Comparison of ENCODE assay signal across 20 cellular contexts in the genomic region with DNA sequence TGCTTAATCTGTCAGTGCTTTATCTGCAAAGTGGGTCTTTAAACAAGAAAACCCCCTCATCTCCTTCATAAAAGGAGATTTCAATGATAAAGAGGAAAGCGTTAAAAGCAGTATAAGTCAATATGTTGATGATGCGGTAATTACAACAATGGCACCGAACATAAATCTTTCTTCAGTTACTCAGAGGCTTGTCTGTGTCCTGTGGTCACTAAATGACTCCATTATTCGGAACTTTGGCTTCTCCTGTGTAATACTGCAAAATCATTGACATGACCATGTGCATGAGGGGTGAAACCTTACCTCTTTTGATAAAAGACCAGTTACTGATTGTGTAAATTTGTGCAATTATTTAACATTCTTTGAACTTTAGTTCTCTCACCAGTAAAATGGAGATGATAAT. TPM values are rescaled to one million over a fixed set of nuclear protein-coding genes. Genes with fewer than 3 reads are reported as not detected.
DNase-seq lines count a peak whose midpoint lies in the region; ATAC-seq and TF ChIP-seq lines count a peak whose summit lies in the region.
"Had no signal": no experiment of that assay in that cellular context is flagged by ENCODE, and none has a peak within 500 bp of the region (broad histone marks: within the 10 kb centered on the region; RNA-seq: fewer than 3 reads in every experiment).

No MANE protein-coding gene starts in this region.

- peak overlapping the region in 2 of 3 donors; percentile 11 to 84 for H3K27ac Mint-ChIP-seq in CD4-positive, CD25-positive, alpha-beta regulatory T cell
- peak overlapping the region; percentile 53 for H3K27ac Mint-ChIP-seq in activated naive CD8-positive, alpha-beta T cell treated with anti-CD3 and anti-CD28 coated beads, Interleukin-2, amount 50 U/mL, for 24 hours
- peak overlapping the region; percentile 72 for H3K27ac Mint-ChIP-seq in neural progenitor cell

- H3K4me3 Mint-ChIP-seq in CD4-positive, CD25-positive, alpha-beta regulatory T cell, result peak overlapping the region in 1 of 4 donors; percentile 88
- H3K4me3 Mint-ChIP-seq in activated naive CD8-positive, alpha-beta T cell treated with anti-CD3 and anti-CD28 coated beads, Interleukin-2, amount 50 U/mL, for 24 hours, result no peak overlapping the region
- no peak overlapping the region for H3K4me3 Mint-ChIP-seq in neural progenitor cell

- H4K20me1 ChIP-seq in neural progenitor cell (ENCODE audit: low read depth), result peaks cover 14% of the 10 kb centered on the region

- no peak overlapping the region for H3K9ac ChIP-seq in neural progenitor cell

- in situ Hi-C loops in HAP-1 (cut with MboI; ENCODE audit: low sequenced_read_pairs), result no loop called here

- H3K4me1 ChIP-seq in CD4-positive, CD25-positive, alpha-beta regulatory T cell (ENCODE audit: control insufficient read depth, insufficient read depth, low read length, poor library complexity, severe bottlenecking), result peaks cover 95% of the 10 kb centered on the region
- H3K4me1 ChIP-seq in HAP-1 (peaks cover 16% of the 10 kb centered on the region), neural progenitor cell (peaks cover 21% of the 10 kb centered on the region)

- no peaks in the 10 kb centered on the region for H3K27me3 ChIP-seq in CD4-positive, CD25-positive, alpha-beta regulatory T cell (ENCODE audit: control insufficient read depth, insufficient read depth, low read length)
- H3K27me3 ChIP-seq in HAP-1 (ENCODE audit: low read depth) (peaks cover 37% of the 10 kb centered on the region), neural progenitor cell (peaks cover 87% of the 10 kb centered on the region)
- H3K27me3 ChIP-seq: brain microvascular endothelial cell, testis had no signal

- no peak overlapping the region for H2AFZ ChIP-seq in neural progenitor cell (replicated peaks)

- peaks cover 28% of the 10 kb centered on the region for H3F3A ChIP-seq in neural progenitor cell (ENCODE audit: low read depth)

- H3K36me3 Mint-ChIP-seq in CD4-positive, CD25-positive, alpha-beta regulatory T cell, result no peaks in the 10 kb centered on the region
- no peaks in the 10 kb centered on the region for H3K36me3 Mint-ChIP-seq in activated naive CD8-positive, alpha-beta T cell treated with anti-CD3 and anti-CD28 coated beads, Interleukin-2, amount 50 U/mL, for 24 hours (ENCODE audit: low read depth)
- H3K36me3 Mint-ChIP-seq in neural progenitor cell, result no peaks in the 10 kb centered on the region
- H3K36me3 Mint-ChIP-seq: activated naive CD4-positive, alpha-beta T cell treated with anti-CD3 and anti-CD28 coated beads, Interleukin-2, amount 50 U/mL, for 72 hours had no signal

- no peaks in the 10 kb centered on the region for H3K9me3 ChIP-seq in CD4-positive, CD25-positive, alpha-beta regulatory T cell (ENCODE audit: control insufficient read depth in 2 of 2, low read length in 2 of 2)
- H3K9me3 ChIP-seq in HAP-1 (no peaks in the 10 kb centered on the region), neural progenitor cell (ENCODE audit: low read depth) (no peaks in the 10 kb centered on the region)
- H3K9me3 ChIP-seq: testis had no signal

- peak overlapping the region; percentile 99 for H3K27ac ChIP-seq in CD4-positive, CD25-positive, alpha-beta regulatory T cell (ENCODE audit: insufficient read depth, low read length, poor library complexity, severe bottlenecking)
- H3K27ac ChIP-seq in neural progenitor cell, result no peak overlapping the region
- H3K27ac ChIP-seq: brain microvascular endothelial cell, foreskin keratinocyte, testis had no signal

- H3K4me2 ChIP-seq in neural progenitor cell, result no peak overlapping the region

- H3K36me3 ChIP-seq in CD4-positive, CD25-positive, alpha-beta regulatory T cell (ENCODE audit: control insufficient read depth, insufficient read depth, low read length), result no peaks in the 10 kb centered on the region
- H3K36me3 ChIP-seq in HAP-1 (replicated peaks) (no peaks in the 10 kb centered on the region), neural progenitor cell (no peaks in the 10 kb centered on the region)
- H3K36me3 ChIP-seq: brain microvascular endothelial cell had no signal

- no peak for ATAC-seq in CD4-positive, CD25-positive, alpha-beta regulatory T cell (ENCODE audit: low read depth in 2 of 2)
- ATAC-seq in activated naive CD8-positive, alpha-beta T cell treated with anti-CD3 and anti-CD28 coated beads, Interleukin-2, amount 50 U/mL, for 24 hours, result no peak
- no peak for ATAC-seq in HG03457 (IDR thresholded peaks at IDR 0.05; ENCODE audit: unreplicated experiment)
- ATAC-seq: activated naive CD4-positive, alpha-beta T cell treated with anti-CD3 and anti-CD28 coated beads, Interleukin-2, amount 50 U/mL, for 72 hours; foreskin keratinocyte; HCT116; left ventricle myocardium superior; Right ventricle myocardium inferior had no signal

- TF ChIP-seq CTCF in neural progenitor cell (IDR thresholded peaks at IDR 0.05), result no peak

- H3K79me2 ChIP-seq in neural progenitor cell (ENCODE audit: low read depth), result no peaks in the 10 kb centered on the region

- no peak overlapping the region for H3K4me3 ChIP-seq in CD4-positive, CD25-positive, alpha-beta regulatory T cell (ENCODE audit: low read depth, low read length)
- H3K4me3 ChIP-seq in HAP-1, result no peak overlapping the region
- H3K4me3 ChIP-seq in neural progenitor cell, result no peak overlapping the region
- H3K4me3 ChIP-seq: testis had no signal

- no peaks in the 10 kb centered on the region for H3K9me3 Mint-ChIP-seq in CD4-positive, CD25-positive, alpha-beta regulatory T cell
- H3K9me3 Mint-ChIP-seq in activated naive CD8-positive, alpha-beta T cell treated with anti-CD3 and anti-CD28 coated beads, Interleukin-2, amount 50 U/mL, for 24 hours, result no peaks in the 10 kb centered on the region
- H3K9me3 Mint-ChIP-seq in neural progenitor cell, result no peaks in the 10 kb centered on the region
- H3K9me3 Mint-ChIP-seq: activated naive CD4-positive, alpha-beta T cell treated with anti-CD3 and anti-CD28 coated beads, Interleukin-2, amount 50 U/mL, for 72 hours had no signal

- no peaks in the 10 kb centered on the region for H3K27me3 Mint-ChIP-seq in CD4-positive, CD25-positive, alpha-beta regulatory T cell
- no peaks in the 10 kb centered on the region for H3K27me3 Mint-ChIP-seq in activated naive CD8-positive, alpha-beta T cell treated with anti-CD3 and anti-CD28 coated beads, Interleukin-2, amount 50 U/mL, for 24 hours
- peaks cover 7% of the 10 kb centered on the region for H3K27me3 Mint-ChIP-seq in neural progenitor cell (ENCODE audit: insufficient read depth, low read depth)

- peaks cover 0 to 55% (median 51%) of the 10 kb centered on the region in 4 donors for H3K4me1 Mint-ChIP-seq in CD4-positive, CD25-positive, alpha-beta regulatory T cell
- H3K4me1 Mint-ChIP-seq in activated naive CD8-positive, alpha-beta T cell treated with anti-CD3 and anti-CD28 coated beads, Interleukin-2, amount 50 U/mL, for 24 hours, result peaks cover 68% of the 10 kb centered on the region
- H3K4me1 Mint-ChIP-seq in neural progenitor cell, result peaks cover 36% of the 10 kb centered on the region

- DNase-seq in CD4-positive, CD25-positive, alpha-beta regulatory T cell, result no peak
- DNase-seq in HAP-1 (ENCODE audit: low spot score in 2 of 2), result peak; percentile 46 to 87
- DNase-seq in activated naive CD8-positive, alpha-beta T cell treated with anti-CD3 and anti-CD28 coated beads, Interleukin-2, amount 50 U/mL, for 24 hours, result no peak
- DNase-seq in neural progenitor cell (ENCODE audit: low spot score), result no peak
- no peak for DNase-seq in SKM-1 treated with dmso at 0.1 percent for 144 hours (lab: John Stamatoyannopoulos, UW; ENCODE audit: unreplicated experiment)
- DNase-seq in NK-92 treated with Interleukin-12 subunit alpha and Interleukin-12 subunit beta, amount 100 ng/mL, for 24 hours (lab: John Stamatoyannopoulos, UW), result no peak
- DNase-seq: brain microvascular endothelial cell; C1 segment of cervical spinal cord; cortex of kidney; DMS79; foreskin keratinocyte; left ventricle myocardium superior; NCI-H1436; NCI-H2227 treated with DMSO at 0.1 percent for 48 hours; stimulated activated CD4-positive, alpha-beta T cell treated with anti-CD3 and anti-CD28 coated beads, Interleukin-4, amount 100 ng/mL, for 1 hour; testis had no signal

RNA-seq across cellular contexts. Expression of a gene that starts 4.8 kb away (rescaled TPM):
- 223 TPM for total RNA-seq in CD4-positive, CD25-positive, alpha-beta regulatory T cell
- polyA plus RNA-seq in CD4-positive, CD25-positive, alpha-beta regulatory T cell, result 10 to 100 TPM; 49.5 to 57.2 (median 55.3) TPM
- 48.8 and 64.2 TPM in 2 replicates for total RNA-seq in neural progenitor cell (ENCODE audit: low replicate concordance)

Comparison
In these comparisons a context has a peak if more than half of its experiments do, and no peak if none do; other contexts are left out.
1. DNase-seq: peak in HAP-1 (2 of 2); none in CD4-positive, CD25-positive, alpha-beta regulatory T cell (0 of 3), activated naive CD8-positive, alpha-beta T cell treated with anti-CD3 and anti-CD28 coated beads, Interleukin-2, amount 50 U/mL, for 24 hours (single experiment), neural progenitor cell (single experiment), SKM-1 treated with dmso at 0.1 percent for 144 hours (single experiment) and NK-92 treated with Interleukin-12 subunit alpha and Interleukin-12 subunit beta, amount 100 ng/mL, for 24 hours (single experiment).
2. Peak in every context shown above with its lines, with median percentiles within 50 percentile points of each other: H3K27ac Mint-ChIP-seq.